In the genomic region with DNA sequence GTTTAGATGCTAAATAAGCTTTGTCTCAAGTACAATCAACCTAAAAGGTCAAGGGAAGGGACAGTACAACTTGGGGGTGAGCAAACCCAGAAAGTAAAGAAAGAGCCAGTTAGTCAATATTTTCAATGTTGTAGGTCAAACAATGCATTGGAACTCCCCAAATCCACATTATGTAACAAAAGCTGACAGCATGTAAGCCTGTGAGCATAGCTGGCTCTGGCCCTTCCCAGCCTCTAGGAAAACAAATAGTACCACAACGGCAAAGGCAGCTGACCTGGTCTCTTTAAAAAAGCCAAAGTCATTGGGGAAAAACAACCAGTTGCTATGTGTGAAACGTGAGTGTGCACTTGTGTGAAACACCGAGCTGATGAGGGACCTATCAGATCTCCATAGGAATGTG, we compare ENCODE assay signal across 28 cellular contexts. TPM values are rescaled to one million over a fixed set of nuclear protein-coding genes. Genes with fewer than 3 reads are reported as not detected.
DNase-seq lines count a peak whose midpoint lies in the region; ATAC-seq, FAIRE-seq and TF ChIP-seq lines count a peak whose summit lies in the region.
"Had no signal": no experiment of that assay in that cellular context is flagged by ENCODE, and none has a peak within 500 bp of the region (broad histone marks: within the 10 kb centered on the region; RNA-seq: fewer than 3 reads in every experiment).

No MANE protein-coding gene starts in this region.

- no peak overlapping the region for H2AFZ ChIP-seq in ACC112 (ENCODE audit: low read length, unreplicated experiment)

- H3K9me3 ChIP-seq in Peyer's patch: peaks cover 0 to 3% (median 0%) of the 10 kb centered on the region in 4 donors
- H3K9me3 ChIP-seq: esophagus muscularis mucosa, gastroesophageal sphincter, uterus had no signal

- TF ChIP-seq CTCF in Peyer's patch (IDR thresholded peaks at IDR 0.05) (no peak), epithelial cell of esophagus (IDR thresholded peaks at IDR 0.05; ENCODE audit: insufficient read depth, low read depth, low read length, missing control alignments) (no peak)

- TF ChIP-seq POLR2A in Peyer's patch (IDR thresholded peaks at IDR 0.05) (no peak), GM12892 (IDR thresholded peaks at IDR 0.05; ENCODE audit: low read depth, low read length) (no peak)

- FAIRE-seq in GM12892 (lab: Jason Lieb, UNC): no peak
- FAIRE-seq: HTR-8/SVneo, kidney, TTC549 had no signal

- peaks cover 30% of the 10 kb centered on the region for H3K36me3 ChIP-seq in ACC112 (ENCODE audit: insufficient read depth, low read length)
- peaks cover 0 to 26% (median 0%) of the 10 kb centered on the region in 3 donors for H3K36me3 ChIP-seq in Peyer's patch
- H3K36me3 ChIP-seq: uterus had no signal

- peaks cover 30% of the 10 kb centered on the region for H3K79me2 ChIP-seq in ACC112 (ENCODE audit: control insufficient read depth, insufficient read depth, low read length, unreplicated experiment)

- no peaks in the 10 kb centered on the region for H3K27me3 ChIP-seq in ACC112 (ENCODE audit: insufficient read depth, low read length)
- no peaks in the 10 kb centered on the region for H3K27me3 ChIP-seq in Peyer's patch
- H3K27me3 ChIP-seq: BLaER1 treated with 17β-estradiol and CSF1 and Interleukin-3, amounts not matched to agents 10 nM and 100 nM; esophagus muscularis mucosa; gastroesophageal sphincter; uterus had no signal

- DNase-seq in Peyer's patch: no peak
- no peak for DNase-seq in epithelial cell of esophagus (ENCODE audit: low read depth)
- peak; percentile 75 for DNase-seq in pons (ENCODE audit: low spot score)
- no peak for DNase-seq in DMS 273 treated with DMSO at 0.1 percent for 48 hours (lab: John Stamatoyannopoulos, UW)
- DNase-seq in GM12892 (ENCODE audit: insufficient read length): no peak
- DNase-seq: ACHN; activated naive CD4-positive, alpha-beta T cell treated with anti-CD3 and anti-CD28 coated beads, Interleukin-2, amount 50 U/mL, for 16 hours; Calu3; effector memory CD4-positive, alpha-beta T cell; Karpas-422; kidney; mesendoderm; naive B cell; NCI-H187 treated with DMSO at 0.1 percent for 48 hours; NCI-H2227 treated with DMSO at 0.1 percent for 48 hours; NCI-H82; right cardiac atrium; SHP77; uterus had no signal

- H3K27ac ChIP-seq in ACC112 (ENCODE audit: low read depth, low read length): no peak overlapping the region
- H3K27ac ChIP-seq in Peyer's patch: peak overlapping the region in 3 of 4 donors; percentile 19 to 95 (median 55)
- H3K27ac ChIP-seq: BLaER1 treated with 17β-estradiol and CSF1 and Interleukin-3, amounts not matched to agents 10 nM and 100 nM; esophagus muscularis mucosa; uterus had no signal

- peaks cover 32% of the 10 kb centered on the region for H3K4me1 ChIP-seq in ACC112 (ENCODE audit: control insufficient read depth, insufficient read depth, low read length, unreplicated experiment)
- H3K4me1 ChIP-seq in Peyer's patch: peaks cover 0 to 23% (median 2%) of the 10 kb centered on the region in 4 donors

- peak overlapping the region; percentile 14; the same call in 1 of the 2 replicates for H3K4me3 ChIP-seq in ACC112 (ENCODE audit: low read depth, low read length)
- peak overlapping the region in 2 of 4 donors; percentile 45 to 91 for H3K4me3 ChIP-seq in Peyer's patch
- peak overlapping the region; percentile 14 for H3K4me3 ChIP-seq in epithelial cell of esophagus (ENCODE audit: low read length)
- H3K4me3 ChIP-seq: BLaER1 treated with 17β-estradiol and CSF1 and Interleukin-3, amounts not matched to agents 10 nM and 100 nM; esophagus muscularis mucosa; gastroesophageal sphincter; HAP-1; uterus had no signal

- ATAC-seq in GM21390 (IDR thresholded peaks at IDR 0.05; ENCODE audit: unreplicated experiment) (no peak), GM19463 (IDR thresholded peaks at IDR 0.05; ENCODE audit: unreplicated experiment) (no peak)
- ATAC-seq: gastroesophageal sphincter, right cardiac atrium had no signal

RNA-seq across cellular contexts. Expression of gene CBR1, which starts 3.4 kb away (rescaled TPM):
- total RNA-seq in Peyer's patch: 1,000 to 10,000 TPM in 1 of 4 donors, 100 to 1,000 TPM in 3; 240 to 1,308 (median 979) TPM
- 29.7 TPM for polyA plus RNA-seq in GM12892 (2012; ENCODE audit: missing spikeins)

RNA-seq across cellular contexts. Expression of gene SETD4, which starts 12.9 kb away (rescaled TPM):
- total RNA-seq in Peyer's patch: 10 to 100 TPM; 37.1 to 73.2 (median 56.0) TPM
- 14.1 TPM for polyA plus RNA-seq in GM12892 (2012; ENCODE audit: missing spikeins)
